1 cellular context compared by ENCODE assay signal in genomic region chr1:24186993-24187790, GRCh38.
TF ChIP-seq lines count a peak whose summit lies in the region.

TSS of gene IFNLR1 (minus strand) at chr1:24187289. CDS start at chr1:24187248, 41 bp downstream.

TF ChIP-seq in HepG2, 621 proteins besides CTCF, POLR2A, EP300 and RAD21 (continued from another document and continues in another):
- TF ChIP-seq ZBTB40 (IDR thresholded peaks at IDR 0.05) (no peak), ZBTB40 (CRISPR knock-in tag; IDR thresholded peaks at IDR 0.05) (no peak), ZKSCAN5 (CRISPR knock-in tag; IDR thresholded peaks at IDR 0.05) (no peak), ZNF678 (CRISPR knock-in tag; IDR thresholded peaks at IDR 0.05) (no peak), ZFX (CRISPR knock-in tag; IDR thresholded peaks at IDR 0.05; ENCODE audit: low read depth) (peak; percentile 78), DDIT3 (CRISPR knock-in tag; IDR thresholded peaks at IDR 0.05) (no peak), ZNF274 (CRISPR knock-in tag; IDR thresholded peaks at IDR 0.05) (no peak), ZNF749 (CRISPR knock-in tag; IDR thresholded peaks at IDR 0.05; ENCODE audit: borderline replicate concordance) (no peak), ZBTB2 (CRISPR knock-in tag; IDR thresholded peaks at IDR 0.05; ENCODE audit: low read depth) (no peak), KMT2B (CRISPR knock-in tag; IDR thresholded peaks at IDR 0.05) (no peak), ZNF562 (CRISPR knock-in tag; IDR thresholded peaks at IDR 0.05; ENCODE audit: borderline replicate concordance) (no peak), ZNF512B (CRISPR knock-in tag; IDR thresholded peaks at IDR 0.05; ENCODE audit: borderline replicate concordance) (peak; percentile 75; the same call in 1 of the 2 replicates), KLF11 (CRISPR knock-in tag; IDR thresholded peaks at IDR 0.05) (no peak), ZBTB7B (CRISPR knock-in tag; IDR thresholded peaks at IDR 0.05) (no peak), SAP130 (CRISPR knock-in tag; IDR thresholded peaks at IDR 0.05; ENCODE audit: low read depth) (peak; percentile 51; the same call in 1 of the 2 replicates), NCOA1 (CRISPR knock-in tag; IDR thresholded peaks at IDR 0.05) (no peak), KDM3A (CRISPR knock-in tag; IDR thresholded peaks at IDR 0.05; ENCODE audit: low read depth) (no peak), ZNF549 (CRISPR knock-in tag; IDR thresholded peaks at IDR 0.05) (no peak), ZNF10 (CRISPR knock-in tag; IDR thresholded peaks at IDR 0.05; ENCODE audit: borderline replicate concordance, low read depth) (no peak), NFE2 (CRISPR knock-in tag; IDR thresholded peaks at IDR 0.05) (no peak), GPBP1L1 (CRISPR knock-in tag; IDR thresholded peaks at IDR 0.05) (no peak), ZNF331 (CRISPR knock-in tag; IDR thresholded peaks at IDR 0.05) (no peak), ZSCAN20 (CRISPR knock-in tag; IDR thresholded peaks at IDR 0.05; ENCODE audit: borderline replicate concordance) (no peak), TBX3 (IDR thresholded peaks at IDR 0.05; ENCODE audit: borderline replicate concordance) (no peak), MIER2 (CRISPR knock-in tag; IDR thresholded peaks at IDR 0.05) (no peak), KAT7 (CRISPR knock-in tag; IDR thresholded peaks at IDR 0.05; ENCODE audit: borderline replicate concordance) (no peak), ZNF143 (CRISPR knock-in tag; IDR thresholded peaks at IDR 0.05) (no peak), NFYB (CRISPR knock-in tag; IDR thresholded peaks at IDR 0.05) (peak; percentile 21; the same call in 1 of the 2 replicates), HINFP (CRISPR knock-in tag; IDR thresholded peaks at IDR 0.05; ENCODE audit: low read depth) (no peak), ZNF619 (CRISPR knock-in tag; IDR thresholded peaks at IDR 0.05) (no peak), ZSCAN29 (CRISPR knock-in tag; conservative IDR thresholded peaks at IDR 0.05) (no peak; the same call in 1 of the 2 replicates), FOXA3 (CRISPR knock-in tag; IDR thresholded peaks at IDR 0.05) (peak; percentile 19; the same call in 1 of the 2 replicates), ZBTB3 (CRISPR knock-in tag; IDR thresholded peaks at IDR 0.05; ENCODE audit: borderline replicate concordance, low read depth) (no peak), ZNF12 (CRISPR knock-in tag; IDR thresholded peaks at IDR 0.05) (no peak), ZNF253 (CRISPR knock-in tag; IDR thresholded peaks at IDR 0.05; ENCODE audit: borderline replicate concordance) (no peak), ZBTB42 (CRISPR knock-in tag; IDR thresholded peaks at IDR 0.05) (no peak), THAP8 (CRISPR knock-in tag; IDR thresholded peaks at IDR 0.05; ENCODE audit: borderline replicate concordance) (no peak), MAZ (IDR thresholded peaks at IDR 0.05; ENCODE audit: borderline replicate concordance, low read depth, low read length) (no peak; the same call in 1 of the 2 replicates), MAZ (CRISPR knock-in tag; IDR thresholded peaks at IDR 0.05; ENCODE audit: low read depth) (no peak), ZBTB43 (CRISPR knock-in tag; conservative IDR thresholded peaks at IDR 0.05) (no peak), ZNF180 (CRISPR knock-in tag; IDR thresholded peaks at IDR 0.05; ENCODE audit: borderline replicate concordance, low read depth) (no peak), ARNTL (CRISPR knock-in tag; IDR thresholded peaks at IDR 0.05) (no peak)
